ENCODE assay signal across 1 cellular context in the genomic region with DNA sequence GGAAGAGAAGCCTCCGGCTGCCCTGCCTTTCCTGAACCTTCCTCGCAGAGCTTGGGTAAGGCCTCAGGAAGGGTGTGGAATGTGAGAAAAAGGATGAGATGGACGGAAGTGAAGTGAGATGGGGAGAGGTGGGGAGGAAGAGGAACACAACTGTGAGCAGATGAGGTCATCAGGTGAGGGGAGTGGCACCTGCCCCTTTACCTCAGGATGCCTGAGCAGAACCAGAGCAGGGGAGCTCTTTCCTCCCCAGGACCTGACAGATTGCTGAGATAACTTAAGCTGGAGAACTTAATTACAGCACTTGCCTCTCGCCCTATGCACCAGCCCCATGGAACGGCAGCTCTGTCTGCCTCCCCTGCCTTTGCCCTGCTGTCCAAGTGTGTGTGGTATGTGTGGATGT.
TF ChIP-seq lines count a peak whose summit lies in the region.

No MANE protein-coding gene starts in this region.

TF ChIP-seq in HEK293, 187 proteins besides CTCF, POLR2A, EP300 and RAD21 (continued from another document):
- TF ChIP-seq, protein P1, sequence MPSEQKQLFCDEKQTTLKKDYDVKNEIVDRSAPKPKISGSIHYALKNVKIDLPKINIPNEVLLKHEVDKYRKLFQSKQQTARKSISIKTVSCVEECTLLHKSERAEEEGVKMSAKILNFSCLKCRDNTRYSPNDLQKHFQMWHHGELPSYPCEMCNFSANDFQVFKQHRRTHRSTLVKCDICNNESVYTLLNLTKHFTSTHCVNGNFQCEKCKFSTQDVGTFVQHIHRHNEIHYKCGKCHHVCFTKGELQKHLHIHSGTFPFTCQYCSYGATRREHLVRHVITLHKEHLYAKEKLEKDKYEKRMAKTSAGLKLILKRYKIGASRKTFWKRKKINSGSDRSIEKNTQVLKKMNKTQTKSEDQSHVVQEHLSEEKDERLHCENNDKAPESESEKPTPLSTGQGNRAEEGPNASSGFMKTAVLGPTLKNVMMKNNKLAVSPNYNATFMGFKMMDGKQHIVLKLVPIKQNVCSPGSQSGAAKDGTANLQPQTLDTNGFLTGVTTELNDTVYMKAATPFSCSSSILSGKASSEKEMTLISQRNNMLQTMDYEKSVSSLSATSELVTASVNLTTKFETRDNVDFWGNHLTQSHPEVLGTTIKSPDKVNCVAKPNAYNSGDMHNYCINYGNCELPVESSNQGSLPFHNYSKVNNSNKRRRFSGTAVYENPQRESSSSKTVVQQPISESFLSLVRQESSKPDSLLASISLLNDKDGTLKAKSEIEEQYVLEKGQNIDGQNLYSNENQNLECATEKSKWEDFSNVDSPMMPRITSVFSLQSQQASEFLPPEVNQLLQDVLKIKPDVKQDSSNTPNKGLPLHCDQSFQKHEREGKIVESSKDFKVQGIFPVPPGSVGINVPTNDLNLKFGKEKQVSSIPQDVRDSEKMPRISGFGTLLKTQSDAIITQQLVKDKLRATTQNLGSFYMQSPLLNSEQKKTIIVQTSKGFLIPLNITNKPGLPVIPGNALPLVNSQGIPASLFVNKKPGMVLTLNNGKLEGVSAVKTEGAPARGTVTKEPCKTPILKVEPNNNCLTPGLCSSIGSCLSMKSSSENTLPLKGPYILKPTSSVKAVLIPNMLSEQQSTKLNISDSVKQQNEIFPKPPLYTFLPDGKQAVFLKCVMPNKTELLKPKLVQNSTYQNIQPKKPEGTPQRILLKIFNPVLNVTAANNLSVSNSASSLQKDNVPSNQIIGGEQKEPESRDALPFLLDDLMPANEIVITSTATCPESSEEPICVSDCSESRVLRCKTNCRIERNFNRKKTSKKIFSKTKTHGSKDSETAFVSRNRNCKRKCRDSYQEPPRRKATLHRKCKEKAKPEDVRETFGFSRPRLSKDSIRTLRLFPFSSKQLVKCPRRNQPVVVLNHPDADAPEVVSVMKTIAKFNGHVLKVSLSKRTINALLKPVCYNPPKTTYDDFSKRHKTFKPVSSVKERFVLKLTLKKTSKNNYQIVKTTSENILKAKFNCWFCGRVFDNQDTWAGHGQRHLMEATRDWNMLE (tag by site-specific recombination; conservative IDR thresholded peaks at IDR 0.05; ENCODE audit: low read depth), result no peak
- TF ChIP-seq GLIS1 (tag by site-specific recombination; IDR thresholded peaks at IDR 0.05) (peak; percentile 92), ZNF768 (tag by site-specific recombination; IDR thresholded peaks at IDR 0.05) (no peak), KLF9 (tag by site-specific recombination; IDR thresholded peaks at IDR 0.05; ENCODE audit: low read depth) (peak; percentile 43; the same call in 1 of the 2 replicates), ZNF600 (tag by site-specific recombination; IDR thresholded peaks at IDR 0.05) (peak; percentile 81; the same call in 1 of the 2 replicates), ZNF366 (tag by site-specific recombination; conservative IDR thresholded peaks at IDR 0.05) (peak; percentile 57), YY1 (tag by site-specific recombination; IDR thresholded peaks at IDR 0.05) (no peak), ZNF10 (tag by site-specific recombination; IDR thresholded peaks at IDR 0.05) (peak; percentile 87; the same call in 1 of the 2 replicates), ZNF146 (tag by site-specific recombination; IDR thresholded peaks at IDR 0.05) (no peak), GFI1B (tag by site-specific recombination; IDR thresholded peaks at IDR 0.05) (no peak), KLF8 (tag by site-specific recombination; IDR thresholded peaks at IDR 0.05) (no peak), ZNF354C (tag by site-specific recombination; IDR thresholded peaks at IDR 0.05; ENCODE audit: borderline replicate concordance, low read depth) (no peak), ZBTB17 (tag by site-specific recombination; IDR thresholded peaks at IDR 0.05) (peak; percentile 62), SP7 (tag by site-specific recombination; IDR thresholded peaks at IDR 0.05) (peak; percentile 65)
- TF ChIP-seq, protein P2, sequence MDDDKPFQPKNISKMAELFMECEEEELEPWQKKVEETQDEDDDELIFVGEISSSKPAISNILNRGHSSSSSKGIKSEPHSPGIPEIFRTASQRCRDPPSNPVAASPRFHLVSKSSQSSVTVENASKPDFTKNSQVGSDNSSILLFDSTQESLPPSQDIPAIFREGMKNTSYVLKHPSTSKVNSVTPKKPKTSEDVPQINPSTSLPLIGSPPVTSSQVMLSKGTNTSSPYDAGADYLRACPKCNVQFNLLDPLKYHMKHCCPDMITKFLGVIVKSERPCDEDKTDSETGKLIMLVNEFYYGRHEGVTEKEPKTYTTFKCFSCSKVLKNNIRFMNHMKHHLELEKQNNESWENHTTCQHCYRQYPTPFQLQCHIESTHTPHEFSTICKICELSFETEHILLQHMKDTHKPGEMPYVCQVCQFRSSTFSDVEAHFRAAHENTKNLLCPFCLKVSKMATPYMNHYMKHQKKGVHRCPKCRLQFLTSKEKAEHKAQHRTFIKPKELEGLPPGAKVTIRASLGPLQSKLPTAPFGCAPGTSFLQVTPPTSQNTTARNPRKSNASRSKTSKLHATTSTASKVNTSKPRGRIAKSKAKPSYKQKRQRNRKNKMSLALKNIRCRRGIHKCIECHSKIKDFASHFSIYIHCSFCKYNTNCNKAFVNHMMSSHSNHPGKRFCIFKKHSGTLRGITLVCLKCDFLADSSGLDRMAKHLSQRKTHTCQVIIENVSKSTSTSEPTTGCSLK (tag by site-specific recombination; IDR thresholded peaks at IDR 0.05), result no peak
- TF ChIP-seq, protein P3, sequence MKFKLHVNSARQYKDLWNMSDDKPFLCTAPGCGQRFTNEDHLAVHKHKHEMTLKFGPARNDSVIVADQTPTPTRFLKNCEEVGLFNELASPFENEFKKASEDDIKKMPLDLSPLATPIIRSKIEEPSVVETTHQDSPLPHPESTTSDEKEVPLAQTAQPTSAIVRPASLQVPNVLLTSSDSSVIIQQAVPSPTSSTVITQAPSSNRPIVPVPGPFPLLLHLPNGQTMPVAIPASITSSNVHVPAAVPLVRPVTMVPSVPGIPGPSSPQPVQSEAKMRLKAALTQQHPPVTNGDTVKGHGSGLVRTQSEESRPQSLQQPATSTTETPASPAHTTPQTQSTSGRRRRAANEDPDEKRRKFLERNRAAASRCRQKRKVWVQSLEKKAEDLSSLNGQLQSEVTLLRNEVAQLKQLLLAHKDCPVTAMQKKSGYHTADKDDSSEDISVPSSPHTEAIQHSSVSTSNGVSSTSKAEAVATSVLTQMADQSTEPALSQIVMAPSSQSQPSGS (tag by site-specific recombination; IDR thresholded peaks at IDR 0.05; ENCODE audit: low read depth), result peak; percentile 39; the same call in 1 of the 2 replicates
- TF ChIP-seq, protein P4, sequence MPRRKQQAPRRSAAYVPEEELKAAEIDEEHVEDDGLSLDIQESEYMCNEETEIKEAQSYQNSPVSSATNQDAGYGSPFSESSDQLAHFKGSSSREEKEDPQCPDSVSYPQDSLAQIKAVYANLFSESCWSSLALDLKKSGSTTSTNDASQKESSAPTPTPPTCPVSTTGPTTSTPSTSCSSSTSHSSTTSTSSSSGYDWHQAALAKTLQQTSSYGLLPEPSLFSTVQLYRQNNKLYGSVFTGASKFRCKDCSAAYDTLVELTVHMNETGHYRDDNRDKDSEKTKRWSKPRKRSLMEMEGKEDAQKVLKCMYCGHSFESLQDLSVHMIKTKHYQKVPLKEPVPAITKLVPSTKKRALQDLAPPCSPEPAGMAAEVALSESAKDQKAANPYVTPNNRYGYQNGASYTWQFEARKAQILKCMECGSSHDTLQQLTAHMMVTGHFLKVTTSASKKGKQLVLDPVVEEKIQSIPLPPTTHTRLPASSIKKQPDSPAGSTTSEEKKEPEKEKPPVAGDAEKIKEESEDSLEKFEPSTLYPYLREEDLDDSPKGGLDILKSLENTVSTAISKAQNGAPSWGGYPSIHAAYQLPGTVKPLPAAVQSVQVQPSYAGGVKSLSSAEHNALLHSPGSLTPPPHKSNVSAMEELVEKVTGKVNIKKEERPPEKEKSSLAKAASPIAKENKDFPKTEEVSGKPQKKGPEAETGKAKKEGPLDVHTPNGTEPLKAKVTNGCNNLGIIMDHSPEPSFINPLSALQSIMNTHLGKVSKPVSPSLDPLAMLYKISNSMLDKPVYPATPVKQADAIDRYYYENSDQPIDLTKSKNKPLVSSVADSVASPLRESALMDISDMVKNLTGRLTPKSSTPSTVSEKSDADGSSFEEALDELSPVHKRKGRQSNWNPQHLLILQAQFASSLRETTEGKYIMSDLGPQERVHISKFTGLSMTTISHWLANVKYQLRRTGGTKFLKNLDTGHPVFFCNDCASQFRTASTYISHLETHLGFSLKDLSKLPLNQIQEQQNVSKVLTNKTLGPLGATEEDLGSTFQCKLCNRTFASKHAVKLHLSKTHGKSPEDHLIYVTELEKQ (tag by site-specific recombination; IDR thresholded peaks at IDR 0.05; ENCODE audit: borderline replicate concordance), result no peak
- TF ChIP-seq, protein P5, sequence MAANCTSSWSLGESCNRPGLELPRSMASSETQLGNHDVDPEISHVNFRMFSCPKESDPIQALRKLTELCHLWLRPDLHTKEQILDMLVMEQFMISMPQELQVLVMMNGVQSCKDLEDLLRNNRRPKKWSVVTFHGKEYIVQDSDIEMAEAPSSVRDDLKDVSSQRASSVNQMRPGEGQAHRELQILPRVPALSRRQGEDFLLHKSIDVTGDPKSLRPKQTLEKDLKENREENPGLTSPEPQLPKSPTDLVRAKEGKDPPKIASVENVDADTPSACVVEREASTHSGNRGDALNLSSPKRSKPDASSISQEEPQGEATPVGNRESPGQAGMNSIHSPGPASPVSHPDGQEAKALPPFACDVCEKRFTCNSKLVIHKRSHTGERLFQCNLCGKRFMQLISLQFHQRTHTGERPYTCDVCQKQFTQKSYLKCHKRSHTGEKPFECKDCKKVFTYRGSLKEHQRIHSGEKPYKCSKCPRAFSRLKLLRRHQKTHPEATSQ (tag by site-specific recombination; IDR thresholded peaks at IDR 0.05), result no peak
- TF ChIP-seq, protein P6, sequence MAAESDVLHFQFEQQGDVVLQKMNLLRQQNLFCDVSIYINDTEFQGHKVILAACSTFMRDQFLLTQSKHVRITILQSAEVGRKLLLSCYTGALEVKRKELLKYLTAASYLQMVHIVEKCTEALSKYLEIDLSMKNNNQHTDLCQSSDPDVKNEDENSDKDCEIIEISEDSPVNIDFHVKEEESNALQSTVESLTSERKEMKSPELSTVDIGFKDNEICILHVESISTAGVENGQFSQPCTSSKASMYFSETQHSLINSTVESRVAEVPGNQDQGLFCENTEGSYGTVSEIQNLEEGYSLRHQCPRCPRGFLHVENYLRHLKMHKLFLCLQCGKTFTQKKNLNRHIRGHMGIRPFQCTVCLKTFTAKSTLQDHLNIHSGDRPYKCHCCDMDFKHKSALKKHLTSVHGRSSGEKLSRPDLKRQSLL (tag by site-specific recombination; IDR thresholded peaks at IDR 0.05), result 0 out of 2 replicates have a peak, but pooled peaks have one; percentile 9
- TF ChIP-seq, protein P7, sequence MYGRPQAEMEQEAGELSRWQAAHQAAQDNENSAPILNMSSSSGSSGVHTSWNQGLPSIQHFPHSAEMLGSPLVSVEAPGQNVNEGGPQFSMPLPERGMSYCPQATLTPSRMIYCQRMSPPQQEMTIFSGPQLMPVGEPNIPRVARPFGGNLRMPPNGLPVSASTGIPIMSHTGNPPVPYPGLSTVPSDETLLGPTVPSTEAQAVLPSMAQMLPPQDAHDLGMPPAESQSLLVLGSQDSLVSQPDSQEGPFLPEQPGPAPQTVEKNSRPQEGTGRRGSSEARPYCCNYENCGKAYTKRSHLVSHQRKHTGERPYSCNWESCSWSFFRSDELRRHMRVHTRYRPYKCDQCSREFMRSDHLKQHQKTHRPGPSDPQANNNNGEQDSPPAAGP (tag by site-specific recombination; IDR thresholded peaks at IDR 0.05), result peak; percentile 66; the same call in 1 of the 2 replicates
